Comparison of ENCODE assay signal across 8 cellular contexts in the genomic region with DNA sequence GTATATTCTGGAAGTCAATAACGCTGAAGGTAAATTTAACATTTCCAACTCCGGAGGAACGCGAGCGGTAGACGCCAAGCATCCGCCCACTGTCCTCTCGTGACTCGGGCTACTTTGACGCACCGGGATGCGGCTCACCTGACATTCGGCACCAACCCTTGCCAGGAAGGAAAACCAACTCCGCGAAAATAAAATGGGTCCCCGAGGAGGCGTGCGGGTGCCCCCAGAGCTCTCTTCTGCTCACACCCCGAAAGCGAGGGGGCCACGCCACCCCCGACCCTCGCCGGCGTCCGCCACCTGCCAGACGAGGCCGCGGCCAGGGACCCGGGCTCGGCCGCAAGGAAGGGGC. TPM values are rescaled to one million over a fixed set of nuclear protein-coding genes. Genes with fewer than 3 reads are reported as not detected.
DNase-seq lines count a peak whose midpoint lies in the region; ATAC-seq and TF ChIP-seq lines count a peak whose summit lies in the region.

No MANE protein-coding gene starts in this region.

- H3K9me3 ChIP-seq in CD4-positive, alpha-beta T cell (ENCODE audit: control insufficient read depth, low read length) = no peaks in the 10 kb centered on the region
- H3K9me3 ChIP-seq in ovary (no peaks in the 10 kb centered on the region), uterus (no peaks in the 10 kb centered on the region)

- H3K36me3 ChIP-seq in ovary (no peaks in the 10 kb centered on the region), uterus (no peaks in the 10 kb centered on the region)

- POLR2A ChIA-PET in CD4-positive, alpha-beta T cell (lab: Charles Lee) = interaction anchor here (1.2 to 2.6 kb wide), 11 partner anchors 8 to 1986 kb away, joined by 3 to 17 read pairs (median 9); a partner anchor contains a TSS

- H3K36me3 Mint-ChIP-seq in CD4-positive, alpha-beta T cell (ENCODE audit: low read depth) = peaks cover 22% of the 10 kb centered on the region

- intact Hi-C loops in CD4-positive, alpha-beta T cell (cut with DNase I, micrococcal nuclease) = loop anchor here (1.0 to 5.0 kb wide), 6 partner anchors 37 to 613 kb away; a partner anchor contains a TSS
- intact Hi-C loops in head of caudate nucleus (cut with DNase I) = no loop called here
- intact Hi-C loops in ovary (cut with DNase I) = loop anchor here in 1 of 4 donors (2.0 kb wide), 1 partner anchor 59 kb away; no protein-coding TSS in a partner anchor
- intact Hi-C loops in uterus (cut with DNase I; ENCODE audit: low total_unique reads) = no loop called here

- peak; percentile 31 to 70 (median 46) for DNase-seq in CD4-positive, alpha-beta T cell
- DNase-seq in NCI-H2171 (lab: John Stamatoyannopoulos, UW) (peak; percentile 27), head of caudate nucleus (peak; percentile 9 to 75 (median 56)), ovary (peak; percentile 50 to 61 (median 53)), uterus (peak; percentile 38 to 39)
- DNase-seq in activated gamma-delta T cell treated with anti-CD3 and anti-CD28 coated beads, Interleukin-2, amount 50 U/mL, for 16 hours (ENCODE audit: low read depth) = peak; percentile 22

- peaks cover 47% of the 10 kb centered on the region for H3K4me1 Mint-ChIP-seq in CD4-positive, alpha-beta T cell (ENCODE audit: low read depth)

- peak overlapping the region; percentile 93 for H3K27ac ChIP-seq in CD4-positive, alpha-beta T cell (ENCODE audit: low read depth, low read length)
- H3K27ac ChIP-seq in ovary (peak overlapping the region; percentile 88 to 96), uterus (peak overlapping the region; percentile 87 to 91)

- no peaks in the 10 kb centered on the region for H3K27me3 ChIP-seq in CD4-positive, alpha-beta T cell (ENCODE audit: control insufficient read depth, insufficient read depth, low read length)
- H3K27me3 ChIP-seq in ovary (no peaks in the 10 kb centered on the region), uterus (no peaks in the 10 kb centered on the region)

- WGBS in ovary, 3 donors = 0 to 1% (median 0%) methylated on average over 25 to 32 of the region's 32 CpGs

- H3K27ac Mint-ChIP-seq in CD4-positive, alpha-beta T cell = peak overlapping the region; percentile 97

- no peak for TF ChIP-seq POLR2A in ovary (IDR thresholded peaks at IDR 0.05)
- TF ChIP-seq POLR2A in uterus (IDR thresholded peaks at IDR 0.05) = no peak

- H3K4me3 ChIP-seq in ovary (peak overlapping the region; percentile 78), uterus (peak overlapping the region; percentile 60 to 91)

- H3K27me3 Mint-ChIP-seq in CD4-positive, alpha-beta T cell = no peaks in the 10 kb centered on the region

- peak; percentile 55 for ATAC-seq in CD4-positive, alpha-beta T cell (ENCODE audit: poor library complexity)
- ATAC-seq in GM21737 (IDR thresholded peaks at IDR 0.05; ENCODE audit: unreplicated experiment) (peak; percentile 11), GM19463 (IDR thresholded peaks at IDR 0.05; ENCODE audit: unreplicated experiment) (no peak)

- no peaks in the 10 kb centered on the region for H3K9me3 Mint-ChIP-seq in CD4-positive, alpha-beta T cell

- TF ChIP-seq CTCF in CD4-positive, alpha-beta T cell (IDR thresholded peaks at IDR 0.05) = no peak
- TF ChIP-seq CTCF in ovary (IDR thresholded peaks at IDR 0.05) (no peak), uterus (IDR thresholded peaks at IDR 0.05) (no peak)

- no peak for TF ChIP-seq EP300 in ovary (IDR thresholded peaks at IDR 0.05)

- H3K4me1 ChIP-seq in ovary (ENCODE audit: insufficient read depth) = peaks cover 1% of the 10 kb centered on the region
- H3K4me1 ChIP-seq in uterus = no peaks in the 10 kb centered on the region

- H3K4me3 Mint-ChIP-seq in CD4-positive, alpha-beta T cell = peak overlapping the region; percentile 99

- CTCF ChIA-PET in CD4-positive, alpha-beta T cell (lab: Charles Lee) = no interaction called here

RNA-seq across cellular contexts. Expression of a gene that starts 0.7 kb away (rescaled TPM):
- 10 to 100 TPM; 75.4 to 77.1 TPM for total RNA-seq in CD4-positive, alpha-beta T cell
- total RNA-seq in ovary (10 to 100 TPM; 34.2 to 44.4 (median 39.8) TPM), uterus (10 to 100 TPM; 11.0 to 71.9 (median 56.2) TPM)
- polyA plus RNA-seq in ovary = 10 to 100 TPM; 17.8 to 24.6 TPM

Comparison
In these comparisons a context has a peak if more than half of its experiments do, and no peak if none do; other contexts are left out.
1. intact Hi-C loops: an anchor here in CD4-positive, alpha-beta T cell (1.0 to 5.0 kb wide); none called in head of caudate nucleus and uterus.